In the genomic region with DNA sequence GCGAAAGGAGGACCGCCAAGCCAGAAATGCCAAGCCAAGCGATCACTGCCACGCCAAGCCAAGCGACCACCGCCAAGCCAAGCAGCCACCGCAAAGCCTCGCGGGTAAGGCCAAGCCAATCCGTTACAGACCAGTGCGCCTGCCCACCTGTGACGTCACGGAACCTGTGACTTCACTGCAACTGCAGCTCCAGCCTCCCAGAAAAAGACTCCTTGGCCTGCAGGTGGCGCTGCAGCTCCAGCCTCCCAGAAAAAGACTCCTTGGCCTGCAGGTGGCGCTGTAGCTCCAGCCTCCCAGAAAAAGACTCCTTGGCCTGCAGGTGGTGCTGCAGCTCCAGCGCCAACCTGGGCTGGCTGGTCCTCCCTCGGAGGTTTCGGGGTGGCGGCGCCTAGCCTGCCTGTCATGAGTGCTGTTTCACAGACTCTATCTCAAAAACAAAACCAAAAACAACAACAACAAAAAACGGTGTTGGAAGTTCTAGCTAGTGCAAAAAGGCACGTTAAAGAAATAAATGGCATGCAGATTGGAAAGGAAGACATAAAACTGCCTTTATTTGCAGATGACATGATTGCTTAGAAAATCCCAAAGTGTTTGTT, we compare ENCODE assay signal across 8 cellular contexts. TPM values are rescaled to one million over a fixed set of nuclear protein-coding genes. Genes with fewer than 3 reads are reported as not detected.
A peak's percentile ranks its signal among the peaks of the same experiment; 100 is the strongest.
DNase-seq lines count a peak whose midpoint lies in the region; TF ChIP-seq lines count a peak whose summit lies in the region.
"Not testable (repeated sequence)": the region's sequence is repeated elsewhere in the genome, so short reads cannot be mapped to it uniquely, and the experiment has no call there.

No MANE protein-coding gene starts in this region.

- not testable (repeated sequence) for H3K36me3 ChIP-seq in HAP-1 (replicated peaks); neural cell (ENCODE audit: insufficient read depth, low read length)

- not testable (repeated sequence) for H3K27ac ChIP-seq in neural cell (ENCODE audit: low read length)

- H2AFZ ChIP-seq in neural cell (ENCODE audit: low read depth, low read length), result not testable (repeated sequence)

- peak; percentile 45 for TF ChIP-seq CTCF in neural cell (IDR thresholded peaks at IDR 0.05; ENCODE audit: poor library complexity, severe bottlenecking)

- not testable (repeated sequence) for H3K27me3 ChIP-seq in HAP-1 (ENCODE audit: low read depth); neural cell (ENCODE audit: insufficient read depth, low read depth, low read length)

- not testable (repeated sequence) for H3K9me3 ChIP-seq in HAP-1; neural cell (ENCODE audit: low read length)

- not testable (repeated sequence) for H3K4me2 ChIP-seq in neural cell (ENCODE audit: low read length)

- H3K9ac ChIP-seq in neural cell (ENCODE audit: low read length), result not testable (repeated sequence)

- TF ChIP-seq EP300 in neural cell (conservative IDR thresholded peaks at IDR 0.05; ENCODE audit: poor library complexity, severe bottlenecking), result not testable (repeated sequence)

- not testable (repeated sequence) for H3K79me2 ChIP-seq in neural cell (replicated peaks; ENCODE audit: insufficient read depth, low read length)

- TF ChIP-seq RAD21 in neural cell (conservative IDR thresholded peaks at IDR 0.05), result not testable (repeated sequence)

- H3K9me2 ChIP-seq in neural cell (ENCODE audit: insufficient read depth, low read length), result not testable (repeated sequence)

- not testable (repeated sequence) for H3K4me1 ChIP-seq in HAP-1

- H3K4me3 ChIP-seq in HAP-1, result peak overlapping the region; percentile 48
- H3K4me3 ChIP-seq in neural cell (ENCODE audit: low read length), result not testable (repeated sequence)

- not testable (repeated sequence) for H3F3A ChIP-seq in neural cell (ENCODE audit: insufficient read depth, low read length, poor library complexity, severe bottlenecking)

- in situ Hi-C loops in HAP-1 (cut with MboI; ENCODE audit: low sequenced_read_pairs), result not testable (repeated sequence)

- H4K20me1 ChIP-seq in neural cell (ENCODE audit: insufficient read depth), result not testable (repeated sequence)

- peak; percentile 81 for DNase-seq in Daoy (ENCODE audit: low read depth)
- DNase-seq in HAP-1 (ENCODE audit: low spot score in 2 of 2), result peak; percentile 41 to 96
- DNase-seq in NCI-H1092 (lab: John Stamatoyannopoulos, UW), result peak; percentile 82
- DNase-seq in T follicular helper cell (ENCODE audit: low read depth), result peak; percentile 90
- DNase-seq in activated naive CD4-positive, alpha-beta T cell treated with anti-CD3 and anti-CD28 coated beads, Interleukin-2, amount 50 U/mL, for 16 hours, result peak; percentile 91
- DNase-seq in foreskin melanocyte, result peak; percentile 72
- DNase-seq in stimulated activated CD8-positive, alpha-beta memory T cell treated with anti-CD3 and anti-CD28 coated beads, Interleukin-7, amount 100 ng/mL, for 24 hours (ENCODE audit: low read depth), result peak; percentile 93

RNA-seq across cellular contexts. Expression of a gene that starts 18.6 kb away (rescaled TPM):
- total RNA-seq in Daoy (2014; rRNA removed; shearing (Covaris generic)), result not detected in 2 replicates
- 2.1 and 2.2 TPM in 2 replicates for polyA plus RNA-seq in neural cell
- polyA minus RNA-seq in neural cell, result 0.24 TPM in 1 of 2 replicates, not detected in the other

RNA-seq across cellular contexts. Expression of a gene that starts 56.5 kb away (rescaled TPM):
- total RNA-seq in Daoy (2014; rRNA removed; shearing (Covaris generic)), result 4.9 and 5.8 TPM in 2 replicates
- polyA plus RNA-seq in neural cell, result 4.0 and 4.2 TPM in 2 replicates
- 32.5 and 37.0 TPM in 2 replicates for polyA minus RNA-seq in neural cell
